ENCODE assay signal across 10 cellular contexts in the genomic region with DNA sequence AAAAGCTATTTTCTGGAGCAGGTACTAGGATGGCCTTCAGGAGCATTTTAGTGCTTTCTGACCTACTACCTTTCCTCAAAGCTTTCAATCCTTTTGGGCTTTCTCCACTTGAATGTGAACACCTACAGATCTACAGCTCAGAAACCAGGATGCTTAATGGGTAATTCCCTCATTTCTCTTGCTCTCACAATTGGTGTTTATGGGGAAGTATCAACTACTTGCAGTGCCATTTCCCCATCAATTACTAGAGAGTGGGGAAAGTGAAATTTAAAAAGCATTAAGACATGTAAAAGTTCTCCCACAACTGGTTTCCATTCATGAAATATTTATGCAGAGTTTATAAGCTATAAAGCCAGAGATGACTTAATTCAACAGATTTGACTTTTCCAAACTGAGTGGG. TPM values are rescaled to one million over a fixed set of nuclear protein-coding genes. Genes with fewer than 3 reads are reported as not detected.
A peak's percentile ranks its signal among the peaks of the same experiment; 100 is the strongest.
DNase-seq lines count a peak whose midpoint lies in the region; ATAC-seq and TF ChIP-seq lines count a peak whose summit lies in the region.
"Had no signal": no experiment of that assay in that cellular context is flagged by ENCODE, and none has a peak within 500 bp of the region (broad histone marks: within the 10 kb centered on the region; RNA-seq: fewer than 3 reads in every experiment).

No MANE protein-coding gene starts in this region.

- H3K4me1 Mint-ChIP-seq in CD4-positive, alpha-beta memory T cell, result peaks cover 33 to 59% (median 47%) of the 10 kb centered on the region in 4 donors
- H3K4me1 Mint-ChIP-seq in nephron progenitor cell, result peaks cover 53% of the 10 kb centered on the region

- peak overlapping the region; percentile 89 for H3K27ac ChIP-seq in CD4-positive, alpha-beta memory T cell (ENCODE audit: low read depth, low read length)
- H3K27ac ChIP-seq in KOPT-K1 (ENCODE audit: low read depth, low read length, poor library complexity, severe bottlenecking) (peak overlapping the region; percentile 97), colonic mucosa (no peak overlapping the region)

- no peaks in the 10 kb centered on the region for H3K36me3 ChIP-seq in CD4-positive, alpha-beta memory T cell (ENCODE audit: insufficient read depth, low read length)
- peaks cover 39% of the 10 kb centered on the region for H3K36me3 ChIP-seq in KOPT-K1 (ENCODE audit: insufficient read depth, low read length)
- no peaks in the 10 kb centered on the region for H3K36me3 ChIP-seq in colonic mucosa
- H3K36me3 ChIP-seq: prostate gland had no signal

- peaks cover 51% of the 10 kb centered on the region for H3K4me1 ChIP-seq in CD4-positive, alpha-beta memory T cell (ENCODE audit: insufficient read depth, low read length)
- H3K4me1 ChIP-seq in colonic mucosa, result peaks cover 5% of the 10 kb centered on the region

- intact Hi-C loops in CD4-positive, alpha-beta memory T cell (cut with micrococcal nuclease), result loop anchor here (1.0 to 10.0 kb wide), 2 partner anchors 16 to 752 kb away; a partner anchor contains a TSS
- intact Hi-C loops in colonic mucosa (cut with DNase I), result no loop called here
- intact Hi-C loops in left colon (cut with DNase I, micrococcal nuclease), result no loop called here

- peak overlapping the region in 1 of 2 donors; percentile 72 for H3K4me3 ChIP-seq in CD4-positive, alpha-beta memory T cell (ENCODE audit: low read length in 2 of 2)
- peak overlapping the region; percentile 82 for H3K4me3 ChIP-seq in colonic mucosa

- no peaks in the 10 kb centered on the region for H3K27me3 Mint-ChIP-seq in CD4-positive, alpha-beta memory T cell
- peaks cover under 1% of the 10 kb centered on the region for H3K27me3 Mint-ChIP-seq in nephron progenitor cell (ENCODE audit: low read depth, poor library complexity)

- TF ChIP-seq CTCF in colonic mucosa (IDR thresholded peaks at IDR 0.05) (no peak), nephron progenitor cell (IDR thresholded peaks at IDR 0.05) (no peak)

- peaks cover under 1 to 31% of the 10 kb centered on the region in 2 donors for H3K36me3 Mint-ChIP-seq in CD4-positive, alpha-beta memory T cell
- H3K36me3 Mint-ChIP-seq in nephron progenitor cell (ENCODE audit: low read depth), result peaks cover 28% of the 10 kb centered on the region

- no peak for DNase-seq in CD4-positive, alpha-beta memory T cell
- DNase-seq in colonic mucosa, result no peak
- DNase-seq in nephron progenitor cell, result no peak
- no peak for DNase-seq in NCI-H69 (lab: John Stamatoyannopoulos, UW)
- DNase-seq in DMS79 treated with DMSO at 0.1 percent for 48 hours (lab: John Stamatoyannopoulos, UW), result no peak
- DNase-seq in left colon, result no peak
- DNase-seq: NCI-H1694 had no signal

- H3K27me3 ChIP-seq in CD4-positive, alpha-beta memory T cell (ENCODE audit: insufficient read depth, low read length), result no peaks in the 10 kb centered on the region
- H3K27me3 ChIP-seq in colonic mucosa, result no peaks in the 10 kb centered on the region

- peaks cover 0 to 6% (median 0%) of the 10 kb centered on the region in 8 donors for H3K9me3 Mint-ChIP-seq in CD4-positive, alpha-beta memory T cell
- H3K9me3 Mint-ChIP-seq in nephron progenitor cell, result peaks cover 3% of the 10 kb centered on the region

- H3K4me3 Mint-ChIP-seq in CD4-positive, alpha-beta memory T cell, result peak overlapping the region; percentile 90 to 97 (median 94)
- peak overlapping the region; percentile 96 for H3K4me3 Mint-ChIP-seq in nephron progenitor cell

- CTCF ChIA-PET in CD4-positive, alpha-beta memory T cell (lab: Charles Lee; ENCODE audit: partially characterized antibody), result interaction anchor here (1.4 to 6.7 kb wide), 4 partner anchors 10 to 43 kb away, joined by 3 to 75 read pairs (median 28); no protein-coding TSS in a partner anchor

- H3K27ac Mint-ChIP-seq in CD4-positive, alpha-beta memory T cell, result peak overlapping the region; percentile 92 to 99 (median 96)
- peak overlapping the region; percentile 99 for H3K27ac Mint-ChIP-seq in nephron progenitor cell

- H3K9me3 ChIP-seq in CD4-positive, alpha-beta memory T cell (ENCODE audit: control insufficient read depth in 1 of 2, low read length in 2 of 2), result no peaks in the 10 kb centered on the region
- H3K9me3 ChIP-seq in KOPT-K1 (ENCODE audit: insufficient read depth, low read length, poor library complexity, severe bottlenecking), result no peaks in the 10 kb centered on the region
- no peaks in the 10 kb centered on the region for H3K9me3 ChIP-seq in colonic mucosa
- H3K9me3 ChIP-seq: prostate gland had no signal

- no peak for ATAC-seq in HG03521 (IDR thresholded peaks at IDR 0.05; ENCODE audit: unreplicated experiment)
- no peak for ATAC-seq in left colon

- POLR2A ChIA-PET in CD4-positive, alpha-beta memory T cell (lab: Charles Lee; ENCODE audit: partially characterized antibody), result interaction anchor here (2.2 to 11.8 kb wide), 4 partner anchors 13 to 169 kb away, joined by 8 to 306 read pairs (median 96); a partner anchor contains a TSS

- H3K9ac ChIP-seq in colonic mucosa (ENCODE audit: low read depth in 2 of 2, low read length in 2 of 2), result peak overlapping the region in 1 of 2 donors; percentile 90

RNA-seq across cellular contexts. Expression of a gene that starts 2.1 kb away (rescaled TPM):
- 10 to 100 TPM; 85.5 to 90.3 TPM for total RNA-seq in CD4-positive, alpha-beta memory T cell
- 10 to 100 TPM in 1 of 2 donors, 1 to 10 TPM in 1; 8.9 to 23.4 TPM for polyA plus RNA-seq in CD4-positive, alpha-beta memory T cell
- total RNA-seq in colonic mucosa (10 to 100 TPM; 73.2 to 90.4 TPM), left colon (10 to 100 TPM; 57.4 to 70.1 TPM)
